Comparison of ENCODE assay signal across 1 cellular context in the genomic region with DNA sequence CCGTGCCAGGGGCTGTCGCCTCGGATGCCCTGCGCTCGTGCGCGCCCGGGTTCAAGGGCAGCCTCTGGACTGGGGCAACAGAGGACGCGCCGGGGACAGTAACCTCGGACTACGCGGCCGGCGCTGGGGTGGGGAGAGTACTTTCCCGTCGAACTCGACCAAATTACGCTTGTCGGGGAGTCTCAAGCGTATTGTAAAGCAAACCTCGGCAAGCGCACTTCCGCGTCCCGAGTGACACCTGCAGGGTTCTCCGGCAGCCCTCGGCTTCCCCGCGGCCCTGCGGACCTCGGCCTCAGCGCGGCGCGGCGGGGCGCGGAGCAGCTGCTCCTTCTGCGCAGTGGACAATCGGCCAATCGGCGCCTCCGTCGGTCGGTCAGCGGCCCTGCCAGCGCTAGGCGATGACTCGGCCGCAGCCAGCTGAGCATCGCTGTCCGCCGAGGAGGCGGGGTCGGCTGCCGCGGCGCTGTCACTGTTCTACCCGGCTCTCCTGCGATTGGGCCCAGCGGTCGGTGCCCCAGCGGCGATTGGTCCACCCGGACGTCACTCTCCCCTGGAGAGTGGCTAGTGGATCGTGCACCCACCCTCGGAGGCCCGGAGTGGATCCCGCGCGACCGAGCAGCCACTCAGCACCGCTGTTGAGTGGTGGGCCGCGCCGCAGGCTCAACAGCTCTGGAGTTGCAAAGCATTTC.
TF ChIP-seq lines count a peak whose summit lies in the region.

A gene with protein sequence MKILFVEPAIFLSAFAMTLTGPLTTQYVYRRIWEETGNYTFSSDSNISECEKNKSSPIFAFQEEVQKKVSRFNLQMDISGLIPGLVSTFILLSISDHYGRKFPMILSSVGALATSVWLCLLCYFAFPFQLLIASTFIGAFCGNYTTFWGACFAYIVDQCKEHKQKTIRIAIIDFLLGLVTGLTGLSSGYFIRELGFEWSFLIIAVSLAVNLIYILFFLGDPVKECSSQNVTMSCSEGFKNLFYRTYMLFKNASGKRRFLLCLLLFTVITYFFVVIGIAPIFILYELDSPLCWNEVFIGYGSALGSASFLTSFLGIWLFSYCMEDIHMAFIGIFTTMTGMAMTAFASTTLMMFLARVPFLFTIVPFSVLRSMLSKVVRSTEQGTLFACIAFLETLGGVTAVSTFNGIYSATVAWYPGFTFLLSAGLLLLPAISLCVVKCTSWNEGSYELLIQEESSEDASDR (minus strand): TSS at position 433 of the 689 bp plus-strand sequence. CDS start 972 bp downstream, outside the sequence.

TF ChIP-seq in GM12878, 131 proteins besides CTCF, POLR2A, EP300 and RAD21 (continued from another document and continues in another):
- TF ChIP-seq, protein P1, sequence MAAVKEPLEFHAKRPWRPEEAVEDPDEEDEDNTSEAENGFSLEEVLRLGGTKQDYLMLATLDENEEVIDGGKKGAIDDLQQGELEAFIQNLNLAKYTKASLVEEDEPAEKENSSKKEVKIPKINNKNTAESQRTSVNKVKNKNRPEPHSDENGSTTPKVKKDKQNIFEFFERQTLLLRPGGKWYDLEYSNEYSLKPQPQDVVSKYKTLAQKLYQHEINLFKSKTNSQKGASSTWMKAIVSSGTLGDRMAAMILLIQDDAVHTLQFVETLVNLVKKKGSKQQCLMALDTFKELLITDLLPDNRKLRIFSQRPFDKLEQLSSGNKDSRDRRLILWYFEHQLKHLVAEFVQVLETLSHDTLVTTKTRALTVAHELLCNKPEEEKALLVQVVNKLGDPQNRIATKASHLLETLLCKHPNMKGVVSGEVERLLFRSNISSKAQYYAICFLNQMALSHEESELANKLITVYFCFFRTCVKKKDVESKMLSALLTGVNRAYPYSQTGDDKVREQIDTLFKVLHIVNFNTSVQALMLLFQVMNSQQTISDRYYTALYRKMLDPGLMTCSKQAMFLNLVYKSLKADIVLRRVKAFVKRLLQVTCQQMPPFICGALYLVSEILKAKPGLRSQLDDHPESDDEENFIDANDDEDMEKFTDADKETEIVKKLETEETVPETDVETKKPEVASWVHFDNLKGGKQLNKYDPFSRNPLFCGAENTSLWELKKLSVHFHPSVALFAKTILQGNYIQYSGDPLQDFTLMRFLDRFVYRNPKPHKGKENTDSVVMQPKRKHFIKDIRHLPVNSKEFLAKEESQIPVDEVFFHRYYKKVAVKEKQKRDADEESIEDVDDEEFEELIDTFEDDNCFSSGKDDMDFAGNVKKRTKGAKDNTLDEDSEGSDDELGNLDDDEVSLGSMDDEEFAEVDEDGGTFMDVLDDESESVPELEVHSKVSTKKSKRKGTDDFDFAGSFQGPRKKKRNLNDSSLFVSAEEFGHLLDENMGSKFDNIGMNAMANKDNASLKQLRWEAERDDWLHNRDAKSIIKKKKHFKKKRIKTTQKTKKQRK (IDR thresholded peaks at IDR 0.05; ENCODE audit: low read depth, low read length): peak; percentile 70
- TF ChIP-seq GATAD2B (conservative IDR thresholded peaks at IDR 0.05; ENCODE audit: low read depth): peak; percentile 80
- TF ChIP-seq, protein P2, sequence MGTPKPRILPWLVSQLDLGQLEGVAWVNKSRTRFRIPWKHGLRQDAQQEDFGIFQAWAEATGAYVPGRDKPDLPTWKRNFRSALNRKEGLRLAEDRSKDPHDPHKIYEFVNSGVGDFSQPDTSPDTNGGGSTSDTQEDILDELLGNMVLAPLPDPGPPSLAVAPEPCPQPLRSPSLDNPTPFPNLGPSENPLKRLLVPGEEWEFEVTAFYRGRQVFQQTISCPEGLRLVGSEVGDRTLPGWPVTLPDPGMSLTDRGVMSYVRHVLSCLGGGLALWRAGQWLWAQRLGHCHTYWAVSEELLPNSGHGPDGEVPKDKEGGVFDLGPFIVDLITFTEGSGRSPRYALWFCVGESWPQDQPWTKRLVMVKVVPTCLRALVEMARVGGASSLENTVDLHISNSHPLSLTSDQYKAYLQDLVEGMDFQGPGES (IDR thresholded peaks at IDR 0.05): peak; percentile 85
- TF ChIP-seq MYB (IDR thresholded peaks at IDR 0.05; ENCODE audit: borderline replicate concordance, low read depth, low read length): no peak
- TF ChIP-seq KLF5 (IDR thresholded peaks at IDR 0.05; ENCODE audit: partially characterized antibody): peak; percentile 38
- TF ChIP-seq CEBPB (IDR thresholded peaks at IDR 0.05; ENCODE audit: borderline replicate concordance in 1 of 2, low read depth in 2 of 2, low read length in 2 of 2): no peak
- TF ChIP-seq, protein P3, sequence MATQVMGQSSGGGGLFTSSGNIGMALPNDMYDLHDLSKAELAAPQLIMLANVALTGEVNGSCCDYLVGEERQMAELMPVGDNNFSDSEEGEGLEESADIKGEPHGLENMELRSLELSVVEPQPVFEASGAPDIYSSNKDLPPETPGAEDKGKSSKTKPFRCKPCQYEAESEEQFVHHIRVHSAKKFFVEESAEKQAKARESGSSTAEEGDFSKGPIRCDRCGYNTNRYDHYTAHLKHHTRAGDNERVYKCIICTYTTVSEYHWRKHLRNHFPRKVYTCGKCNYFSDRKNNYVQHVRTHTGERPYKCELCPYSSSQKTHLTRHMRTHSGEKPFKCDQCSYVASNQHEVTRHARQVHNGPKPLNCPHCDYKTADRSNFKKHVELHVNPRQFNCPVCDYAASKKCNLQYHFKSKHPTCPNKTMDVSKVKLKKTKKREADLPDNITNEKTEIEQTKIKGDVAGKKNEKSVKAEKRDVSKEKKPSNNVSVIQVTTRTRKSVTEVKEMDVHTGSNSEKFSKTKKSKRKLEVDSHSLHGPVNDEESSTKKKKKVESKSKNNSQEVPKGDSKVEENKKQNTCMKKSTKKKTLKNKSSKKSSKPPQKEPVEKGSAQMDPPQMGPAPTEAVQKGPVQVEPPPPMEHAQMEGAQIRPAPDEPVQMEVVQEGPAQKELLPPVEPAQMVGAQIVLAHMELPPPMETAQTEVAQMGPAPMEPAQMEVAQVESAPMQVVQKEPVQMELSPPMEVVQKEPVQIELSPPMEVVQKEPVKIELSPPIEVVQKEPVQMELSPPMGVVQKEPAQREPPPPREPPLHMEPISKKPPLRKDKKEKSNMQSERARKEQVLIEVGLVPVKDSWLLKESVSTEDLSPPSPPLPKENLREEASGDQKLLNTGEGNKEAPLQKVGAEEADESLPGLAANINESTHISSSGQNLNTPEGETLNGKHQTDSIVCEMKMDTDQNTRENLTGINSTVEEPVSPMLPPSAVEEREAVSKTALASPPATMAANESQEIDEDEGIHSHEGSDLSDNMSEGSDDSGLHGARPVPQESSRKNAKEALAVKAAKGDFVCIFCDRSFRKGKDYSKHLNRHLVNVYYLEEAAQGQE (IDR thresholded peaks at IDR 0.05; ENCODE audit: low read depth, low read length): no peak
- TF ChIP-seq PML (IDR thresholded peaks at IDR 0.05; ENCODE audit: low read length): no peak
- TF ChIP-seq, protein P4, sequence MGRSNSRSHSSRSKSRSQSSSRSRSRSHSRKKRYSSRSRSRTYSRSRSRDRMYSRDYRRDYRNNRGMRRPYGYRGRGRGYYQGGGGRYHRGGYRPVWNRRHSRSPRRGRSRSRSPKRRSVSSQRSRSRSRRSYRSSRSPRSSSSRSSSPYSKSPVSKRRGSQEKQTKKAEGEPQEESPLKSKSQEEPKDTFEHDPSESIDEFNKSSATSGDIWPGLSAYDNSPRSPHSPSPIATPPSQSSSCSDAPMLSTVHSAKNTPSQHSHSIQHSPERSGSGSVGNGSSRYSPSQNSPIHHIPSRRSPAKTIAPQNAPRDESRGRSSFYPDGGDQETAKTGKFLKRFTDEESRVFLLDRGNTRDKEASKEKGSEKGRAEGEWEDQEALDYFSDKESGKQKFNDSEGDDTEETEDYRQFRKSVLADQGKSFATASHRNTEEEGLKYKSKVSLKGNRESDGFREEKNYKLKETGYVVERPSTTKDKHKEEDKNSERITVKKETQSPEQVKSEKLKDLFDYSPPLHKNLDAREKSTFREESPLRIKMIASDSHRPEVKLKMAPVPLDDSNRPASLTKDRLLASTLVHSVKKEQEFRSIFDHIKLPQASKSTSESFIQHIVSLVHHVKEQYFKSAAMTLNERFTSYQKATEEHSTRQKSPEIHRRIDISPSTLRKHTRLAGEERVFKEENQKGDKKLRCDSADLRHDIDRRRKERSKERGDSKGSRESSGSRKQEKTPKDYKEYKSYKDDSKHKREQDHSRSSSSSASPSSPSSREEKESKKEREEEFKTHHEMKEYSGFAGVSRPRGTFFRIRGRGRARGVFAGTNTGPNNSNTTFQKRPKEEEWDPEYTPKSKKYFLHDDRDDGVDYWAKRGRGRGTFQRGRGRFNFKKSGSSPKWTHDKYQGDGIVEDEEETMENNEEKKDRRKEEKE (IDR thresholded peaks at IDR 0.05): no peak
- TF ChIP-seq MEF2A (IDR thresholded peaks at IDR 0.05; ENCODE audit: insufficient read depth, low read depth, low read length): no peak
- TF ChIP-seq, protein P5, sequence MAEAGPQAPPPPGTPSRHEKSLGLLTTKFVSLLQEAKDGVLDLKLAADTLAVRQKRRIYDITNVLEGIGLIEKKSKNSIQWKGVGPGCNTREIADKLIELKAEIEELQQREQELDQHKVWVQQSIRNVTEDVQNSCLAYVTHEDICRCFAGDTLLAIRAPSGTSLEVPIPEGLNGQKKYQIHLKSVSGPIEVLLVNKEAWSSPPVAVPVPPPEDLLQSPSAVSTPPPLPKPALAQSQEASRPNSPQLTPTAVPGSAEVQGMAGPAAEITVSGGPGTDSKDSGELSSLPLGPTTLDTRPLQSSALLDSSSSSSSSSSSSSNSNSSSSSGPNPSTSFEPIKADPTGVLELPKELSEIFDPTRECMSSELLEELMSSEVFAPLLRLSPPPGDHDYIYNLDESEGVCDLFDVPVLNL (IDR thresholded peaks at IDR 0.05; ENCODE audit: low read depth, low read length): no peak
- TF ChIP-seq, protein P6, sequence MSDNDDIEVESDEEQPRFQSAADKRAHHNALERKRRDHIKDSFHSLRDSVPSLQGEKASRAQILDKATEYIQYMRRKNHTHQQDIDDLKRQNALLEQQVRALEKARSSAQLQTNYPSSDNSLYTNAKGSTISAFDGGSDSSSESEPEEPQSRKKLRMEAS (IDR thresholded peaks at IDR 0.05; ENCODE audit: low read depth, low read length): peak; percentile 64; the same call in 1 of the 2 replicates
- no peak for TF ChIP-seq EED (IDR thresholded peaks at IDR 0.05; ENCODE audit: low read depth)
- peak; percentile 68; the same call in 1 of the 2 replicates for TF ChIP-seq SMARCA5 (IDR thresholded peaks at IDR 0.05)
- TF ChIP-seq, protein P7, sequence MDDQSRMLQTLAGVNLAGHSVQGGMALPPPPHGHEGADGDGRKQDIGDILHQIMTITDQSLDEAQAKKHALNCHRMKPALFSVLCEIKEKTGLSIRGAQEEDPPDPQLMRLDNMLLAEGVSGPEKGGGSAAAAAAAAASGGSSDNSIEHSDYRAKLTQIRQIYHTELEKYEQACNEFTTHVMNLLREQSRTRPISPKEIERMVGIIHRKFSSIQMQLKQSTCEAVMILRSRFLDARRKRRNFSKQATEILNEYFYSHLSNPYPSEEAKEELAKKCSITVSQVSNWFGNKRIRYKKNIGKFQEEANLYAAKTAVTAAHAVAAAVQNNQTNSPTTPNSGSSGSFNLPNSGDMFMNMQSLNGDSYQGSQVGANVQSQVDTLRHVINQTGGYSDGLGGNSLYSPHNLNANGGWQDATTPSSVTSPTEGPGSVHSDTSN (IDR thresholded peaks at IDR 0.05; ENCODE audit: insufficient replicate concordance, low read depth, low read length): peak; percentile 98
- no peak for TF ChIP-seq MTA2 (IDR thresholded peaks at IDR 0.05; ENCODE audit: low read depth)
- no peak for TF ChIP-seq KAT2A (conservative IDR thresholded peaks at IDR 0.05; ENCODE audit: control insufficient read depth, low read depth, low read length)
- TF ChIP-seq PAX8 (IDR thresholded peaks at IDR 0.05): no peak
- 0 out of 3 replicates have a peak, but pooled peaks have one; percentile 9 for TF ChIP-seq POU2F2 (IDR thresholded peaks at IDR 0.05; ENCODE audit: borderline replicate concordance, low read depth, low read length)
- TF ChIP-seq, protein P8, sequence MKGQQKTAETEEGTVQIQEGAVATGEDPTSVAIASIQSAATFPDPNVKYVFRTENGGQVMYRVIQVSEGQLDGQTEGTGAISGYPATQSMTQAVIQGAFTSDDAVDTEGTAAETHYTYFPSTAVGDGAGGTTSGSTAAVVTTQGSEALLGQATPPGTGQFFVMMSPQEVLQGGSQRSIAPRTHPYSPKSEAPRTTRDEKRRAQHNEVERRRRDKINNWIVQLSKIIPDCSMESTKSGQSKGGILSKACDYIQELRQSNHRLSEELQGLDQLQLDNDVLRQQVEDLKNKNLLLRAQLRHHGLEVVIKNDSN (IDR thresholded peaks at IDR 0.05; ENCODE audit: borderline replicate concordance, extremely low read length, insufficient read depth, low read depth, low read length): no peak
- TF ChIP-seq, protein P9, sequence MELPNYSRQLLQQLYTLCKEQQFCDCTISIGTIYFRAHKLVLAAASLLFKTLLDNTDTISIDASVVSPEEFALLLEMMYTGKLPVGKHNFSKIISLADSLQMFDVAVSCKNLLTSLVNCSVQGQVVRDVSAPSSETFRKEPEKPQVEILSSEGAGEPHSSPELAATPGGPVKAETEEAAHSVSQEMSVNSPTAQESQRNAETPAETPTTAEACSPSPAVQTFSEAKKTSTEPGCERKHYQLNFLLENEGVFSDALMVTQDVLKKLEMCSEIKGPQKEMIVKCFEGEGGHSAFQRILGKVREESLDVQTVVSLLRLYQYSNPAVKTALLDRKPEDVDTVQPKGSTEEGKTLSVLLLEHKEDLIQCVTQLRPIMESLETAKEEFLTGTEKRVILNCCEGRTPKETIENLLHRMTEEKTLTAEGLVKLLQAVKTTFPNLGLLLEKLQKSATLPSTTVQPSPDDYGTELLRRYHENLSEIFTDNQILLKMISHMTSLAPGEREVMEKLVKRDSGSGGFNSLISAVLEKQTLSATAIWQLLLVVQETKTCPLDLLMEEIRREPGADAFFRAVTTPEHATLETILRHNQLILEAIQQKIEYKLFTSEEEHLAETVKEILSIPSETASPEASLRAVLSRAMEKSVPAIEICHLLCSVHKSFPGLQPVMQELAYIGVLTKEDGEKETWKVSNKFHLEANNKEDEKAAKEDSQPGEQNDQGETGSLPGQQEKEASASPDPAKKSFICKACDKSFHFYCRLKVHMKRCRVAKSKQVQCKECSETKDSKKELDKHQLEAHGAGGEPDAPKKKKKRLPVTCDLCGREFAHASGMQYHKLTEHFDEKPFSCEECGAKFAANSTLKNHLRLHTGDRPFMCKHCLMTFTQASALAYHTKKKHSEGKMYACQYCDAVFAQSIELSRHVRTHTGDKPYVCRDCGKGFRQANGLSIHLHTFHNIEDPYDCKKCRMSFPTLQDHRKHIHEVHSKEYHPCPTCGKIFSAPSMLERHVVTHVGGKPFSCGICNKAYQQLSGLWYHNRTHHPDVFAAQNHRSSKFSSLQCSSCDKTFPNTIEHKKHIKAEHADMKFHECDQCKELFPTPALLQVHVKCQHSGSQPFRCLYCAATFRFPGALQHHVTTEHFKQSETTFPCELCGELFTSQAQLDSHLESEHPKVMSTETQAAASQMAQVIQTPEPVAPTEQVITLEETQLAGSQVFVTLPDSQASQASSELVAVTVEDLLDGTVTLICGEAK (IDR thresholded peaks at IDR 0.05; ENCODE audit: borderline replicate concordance): no peak
- TF ChIP-seq SPI1 (IDR thresholded peaks at IDR 0.05; ENCODE audit: borderline replicate concordance, insufficient read depth, low read depth, low read length): peak; percentile 36; the same call in 1 of the 2 replicates
- peak; percentile 46; the same call in 1 of the 2 replicates for TF ChIP-seq CBX5 (IDR thresholded peaks at IDR 0.05; ENCODE audit: low read depth)
- peak; percentile 52 for TF ChIP-seq BRCA1 (IDR thresholded peaks at IDR 0.05; ENCODE audit: low read depth, low read length)
- peak; percentile 55; the same call in 1 of the 2 replicates for TF ChIP-seq ZNF207 (IDR thresholded peaks at IDR 0.05; ENCODE audit: borderline replicate concordance)
- TF ChIP-seq RB1 (IDR thresholded peaks at IDR 0.05; ENCODE audit: borderline replicate concordance): 0 out of 2 replicates have a peak, but pooled peaks have one; percentile 38
- no peak for TF ChIP-seq SREBF1 (IDR thresholded peaks at IDR 0.05; ENCODE audit: low read length)
- TF ChIP-seq SMC3 (IDR thresholded peaks at IDR 0.05; ENCODE audit: borderline replicate concordance, low read length): no peak
- TF ChIP-seq ZNF384 (IDR thresholded peaks at IDR 0.05; ENCODE audit: borderline replicate concordance, low read depth, low read length): 0 out of 2 replicates have a peak, but pooled peaks have one; percentile 16
